ENCODE assay signal across 1 cellular context in genomic region chr1:45750298-45751038, GRCh38.
A peak's percentile ranks its signal among the peaks of the same experiment; 100 is the strongest.
TF ChIP-seq lines count a peak whose summit lies in the region.

Gene IPP (minus strand): TSS chr1:45750653. CDS start chr1:45746411, 4,242 bp downstream.

TF ChIP-seq in K562, 482 proteins besides CTCF, POLR2A, EP300 and RAD21 (continued from another document and continues in another):
- TF ChIP-seq UBTF (IDR thresholded peaks at IDR 0.05; ENCODE audit: borderline replicate concordance in 1 of 2, low read depth in 2 of 2, low read length in 2 of 2) (peak; percentile 100), SRSF7 (optimal IDR thresholded peaks at IDR 0.05; ENCODE audit: low read depth, low read length) (no peak), MLLT1 (IDR thresholded peaks at IDR 0.05) (peak; percentile 54 to 81; a peak in 3 of 4 replicates), ZNF511 (CRISPR knock-in tag; IDR thresholded peaks at IDR 0.05) (peak; percentile 26; the same call in 1 of the 2 replicates), HNRNPK (IDR thresholded peaks at IDR 0.05; ENCODE audit: low read depth, low read length, poor library complexity, severe bottlenecking) (no peak), MNT (conservative IDR thresholded peaks at IDR 0.05) (peak; percentile 58 to 76), ZNF316 (IDR thresholded peaks at IDR 0.05) (peak; percentile 57; the same call in 1 of the 2 replicates), RCOR1 (IDR thresholded peaks at IDR 0.05; ENCODE audit: borderline replicate concordance in 1 of 2, low read depth in 2 of 2, low read length in 2 of 2) (peak in 1 of 2 experiments; percentile 51; a peak in 1 of 4 replicates), ZNF24 (IDR thresholded peaks at IDR 0.05) (no peak), DACH1 (IDR thresholded peaks at IDR 0.05; ENCODE audit: partially characterized antibody) (no peak), ETV6 (IDR thresholded peaks at IDR 0.05; ENCODE audit: borderline replicate concordance in 1 of 2, low read depth in 2 of 2, low read length in 1 of 2) (peak in 1 of 2 experiments; percentile 78; a peak in 1 of 4 replicates), ETV6 (CRISPR knock-in tag; IDR thresholded peaks at IDR 0.05; ENCODE audit: borderline replicate concordance) (no peak), MTA2 (IDR thresholded peaks at IDR 0.05; ENCODE audit: low read depth) (no peak), JUNB (CRISPR knock-in tag; conservative IDR thresholded peaks at IDR 0.05) (no peak), CHD1 (IDR thresholded peaks at IDR 0.05; ENCODE audit: low read length) (no peak), L3MBTL2 (IDR thresholded peaks at IDR 0.05) (peak; percentile 83), SMAD1 (IDR thresholded peaks at IDR 0.05; ENCODE audit: low read depth, low read length, partially characterized antibody) (no peak), TBP (optimal IDR thresholded peaks at IDR 0.05; ENCODE audit: low read depth, low read length) (peak; percentile 98), WHSC1 (IDR thresholded peaks at IDR 0.05; ENCODE audit: low read length) (no peak), ZNF408 (CRISPR knock-in tag; IDR thresholded peaks at IDR 0.05; ENCODE audit: low read depth) (no peak), ZNF609 (CRISPR knock-in tag; IDR thresholded peaks at IDR 0.05; ENCODE audit: borderline replicate concordance) (no peak), SREBF1 (IDR thresholded peaks at IDR 0.05; ENCODE audit: borderline replicate concordance, low read depth, low read length) (no peak), GATA2 (CRISPR knock-in tag; IDR thresholded peaks at IDR 0.05) (no peak), ZNF766 (CRISPR knock-in tag; conservative IDR thresholded peaks at IDR 0.05) (no peak; the same call in none of the 2 replicates), ZNF197 (CRISPR knock-in tag; IDR thresholded peaks at IDR 0.05; ENCODE audit: low read depth) (peak; percentile 2; the same call in 1 of the 2 replicates), CEBPB (tag; IDR thresholded peaks at IDR 0.05) (no peak), RB1 (IDR thresholded peaks at IDR 0.05; ENCODE audit: low read depth) (peak; percentile 96), HMGN3 (IDR thresholded peaks at IDR 0.05; ENCODE audit: borderline replicate concordance, extremely low read depth, insufficient read length, low read depth, low read length) (peak; percentile 97), MYC (IDR thresholded peaks at IDR 0.05; ENCODE audit: low read depth, low read length) (peak; percentile 29; the same call in 1 of the 2 replicates), MYC (CRISPR knock-in tag; IDR thresholded peaks at IDR 0.05; ENCODE audit: borderline replicate concordance, low read depth) (no peak), SAFB2 (IDR thresholded peaks at IDR 0.05; ENCODE audit: borderline replicate concordance, low read depth, low read length, severe bottlenecking) (no peak), EHMT2 (IDR thresholded peaks at IDR 0.05) (no peak), MED1 (CRISPR knock-in tag; IDR thresholded peaks at IDR 0.05; ENCODE audit: borderline replicate concordance) (no peak), DPF2 (IDR thresholded peaks at IDR 0.05) (no peak; the same call in 1 of the 2 replicates), PHF20 (IDR thresholded peaks at IDR 0.05; ENCODE audit: partially characterized antibody) (peak; percentile 56), CHD4 (IDR thresholded peaks at IDR 0.05; ENCODE audit: insufficient read depth, insufficient replicate concordance, low read depth, low read length, poor library complexity, severe bottlenecking) (no peak), CAMTA2 (CRISPR knock-in tag; conservative IDR thresholded peaks at IDR 0.05) (0 out of 2 replicates have a peak, but pooled peaks have one; percentile 75), HINFP (tag; conservative IDR thresholded peaks at IDR 0.05; ENCODE audit: low read depth) (no peak), ZZZ3 (IDR thresholded peaks at IDR 0.05) (no peak), SREBF2 (CRISPR knock-in tag; IDR thresholded peaks at IDR 0.05) (no peak), HDAC3 (IDR thresholded peaks at IDR 0.05; ENCODE audit: borderline replicate concordance, partially characterized antibody) (no peak), ZNF232 (CRISPR knock-in tag; IDR thresholded peaks at IDR 0.05) (no peak), BMI1 (IDR thresholded peaks at IDR 0.05; ENCODE audit: low read length) (peak; percentile 50; the same call in 1 of the 2 replicates), HDAC8 (tag; IDR thresholded peaks at IDR 0.05) (0 out of 2 replicates have a peak, but pooled peaks have one; percentile 44), ARID3B (CRISPR knock-in tag; IDR thresholded peaks at IDR 0.05; ENCODE audit: borderline replicate concordance) (no peak), TRIM24 (IDR thresholded peaks at IDR 0.05) (0 out of 4 replicates have a peak, but pooled peaks of 1 of the 2 experiments have one; percentile 10), CGGBP1 (CRISPR knock-in tag; IDR thresholded peaks at IDR 0.05) (peak; percentile 56; the same call in 1 of the 2 replicates), THRB (CRISPR knock-in tag; conservative IDR thresholded peaks at IDR 0.05) (peak; percentile 76), RNF2 (IDR thresholded peaks at IDR 0.05) (peak; percentile 58; the same call in 1 of the 2 replicates), IRF2 (CRISPR knock-in tag; IDR thresholded peaks at IDR 0.05) (no peak), ZNF395 (CRISPR knock-in tag; IDR thresholded peaks at IDR 0.05) (no peak; the same call in 1 of the 2 replicates)
